9 cellular contexts compared by ENCODE assay signal in the genomic region with DNA sequence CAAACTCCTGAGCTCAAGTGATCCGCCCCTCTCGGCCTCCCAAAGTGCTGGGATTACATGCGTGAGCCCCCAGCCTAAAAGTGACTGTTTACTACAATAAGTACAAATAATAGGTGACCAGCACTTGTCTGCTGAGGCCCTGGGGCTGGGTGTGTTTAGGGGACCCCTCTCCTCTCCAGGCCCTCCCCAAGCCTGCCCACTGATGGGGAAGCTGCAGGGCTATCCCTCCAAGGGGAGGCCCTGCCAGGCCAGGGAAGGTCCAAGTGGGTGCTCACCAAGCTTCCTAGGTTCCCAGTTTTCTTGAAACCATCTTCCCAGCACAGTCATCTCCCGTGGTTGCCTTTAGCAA.
DNase-seq lines count a peak whose midpoint lies in the region; ATAC-seq, FAIRE-seq and TF ChIP-seq lines count a peak whose summit lies in the region.
"Had no signal": no experiment of that assay in that cellular context is flagged by ENCODE, and none has a peak within 500 bp of the region (broad histone marks: within the 10 kb centered on the region; RNA-seq: fewer than 3 reads in every experiment).

No MANE protein-coding gene starts in this region.

- H3K36me3 ChIP-seq in astrocyte (ENCODE audit: insufficient read depth, low read length), result no peaks in the 10 kb centered on the region

- no peaks in the 10 kb centered on the region for H3K9me3 Mint-ChIP-seq in IgD-negative memory B cell
- no peaks in the 10 kb centered on the region for H3K9me3 Mint-ChIP-seq in astrocyte (ENCODE audit: unreplicated experiment)
- no peaks in the 10 kb centered on the region for H3K9me3 Mint-ChIP-seq in natural killer cell
- no peaks in the 10 kb centered on the region for H3K9me3 Mint-ChIP-seq in endothelial cell (ENCODE audit: unreplicated experiment)

- H3K36me3 Mint-ChIP-seq in IgD-negative memory B cell, result no peaks in the 10 kb centered on the region
- H3K36me3 Mint-ChIP-seq in astrocyte (ENCODE audit: low read depth, unreplicated experiment), result no peaks in the 10 kb centered on the region
- H3K36me3 Mint-ChIP-seq in natural killer cell, result no peaks in the 10 kb centered on the region
- H3K36me3 Mint-ChIP-seq in endothelial cell (ENCODE audit: low read depth, unreplicated experiment), result no peaks in the 10 kb centered on the region

- no peak overlapping the region for H3K9ac ChIP-seq in astrocyte (ENCODE audit: low read length)

- peaks cover 9% of the 10 kb centered on the region for H3K4me1 ChIP-seq in astrocyte (ENCODE audit: insufficient read depth, low read length)

- H3K27ac Mint-ChIP-seq in IgD-negative memory B cell (peak overlapping the region; percentile 99), astrocyte (ENCODE audit: unreplicated experiment) (no peak overlapping the region), natural killer cell (peak overlapping the region; percentile 81 to 84), endothelial cell (ENCODE audit: unreplicated experiment) (no peak overlapping the region)

- no peaks in the 10 kb centered on the region for H3K9me3 ChIP-seq in astrocyte (ENCODE audit: insufficient read depth, low read depth, low read length)
- H3K9me3 ChIP-seq: testis had no signal

- ATAC-seq in natural killer cell (no peak), HG03095 (IDR thresholded peaks at IDR 0.05; ENCODE audit: unreplicated experiment) (no peak)

- H3K4me1 Mint-ChIP-seq in IgD-negative memory B cell (peaks cover 39 to 66% (median 65%) of the 10 kb centered on the region in 3 donors), astrocyte (ENCODE audit: low read depth, unreplicated experiment) (peaks cover 9% of the 10 kb centered on the region), natural killer cell (peaks cover 18 to 34% of the 10 kb centered on the region in 2 donors), endothelial cell (ENCODE audit: unreplicated experiment) (peaks cover 18% of the 10 kb centered on the region)

- H3K4me3 Mint-ChIP-seq in IgD-negative memory B cell (peak overlapping the region; percentile 92 to 98 (median 93)), astrocyte (ENCODE audit: unreplicated experiment) (peak overlapping the region; percentile 70), natural killer cell (peak overlapping the region; percentile 65), endothelial cell (ENCODE audit: unreplicated experiment) (no peak overlapping the region)

- TF ChIP-seq CTCF in C4-2B (conservative IDR thresholded peaks at IDR 0.05) (no peak), astrocyte (IDR thresholded peaks at IDR 0.05; ENCODE audit: insufficient read depth, low read depth, low read length) (no peak), natural killer cell (IDR thresholded peaks at IDR 0.05) (no peak), GM20000 (IDR thresholded peaks at IDR 0.05; ENCODE audit: extremely low read depth, missing control alignments) (no peak), GM13977 (IDR thresholded peaks at IDR 0.05; ENCODE audit: extremely low read depth, insufficient read depth, missing control alignments) (no peak), endothelial cell (IDR thresholded peaks at IDR 0.05; ENCODE audit: unreplicated experiment) (no peak)

- H4K20me1 ChIP-seq in astrocyte (ENCODE audit: insufficient read depth, low read length), result no peaks in the 10 kb centered on the region

- in situ Hi-C loops in GM13977 (cut with MboI; ENCODE audit: low pct_unique_long_range_greater_than_20kb, low sequenced_read_pairs, unreplicated experiment), result no loop called here

- H3K27ac ChIP-seq in C4-2B, result peak overlapping the region; percentile 96
- H3K27ac ChIP-seq in astrocyte (ENCODE audit: low read depth, low read length), result no peak overlapping the region

- no peak overlapping the region for H3K4me2 ChIP-seq in astrocyte (ENCODE audit: low read length)

- H3K27me3 ChIP-seq in astrocyte (ENCODE audit: insufficient read depth, low read length), result peaks cover 3% of the 10 kb centered on the region
- H3K27me3 ChIP-seq: testis had no signal

- no peak overlapping the region for H2AFZ ChIP-seq in astrocyte (ENCODE audit: low read depth, low read length)

- H3K79me2 ChIP-seq in astrocyte (ENCODE audit: insufficient read depth, low read length), result no peaks in the 10 kb centered on the region

- intact Hi-C loops in natural killer cell (cut with micrococcal nuclease), result loop anchor here (2.0 to 10.0 kb wide), 5 partner anchors 41 to 648 kb away; a partner anchor contains a TSS

- no peak for DNase-seq in astrocyte (ENCODE audit: low read depth)
- no peak for DNase-seq in natural killer cell
- no peak for DNase-seq in GM20000 (ENCODE audit: low spot score)
- no peak for DNase-seq in GM13977 (ENCODE audit: low spot score)
- no peak for DNase-seq in endothelial cell (ENCODE audit: low spot score)

- FAIRE-seq in astrocyte (lab: Jason Lieb, UNC), result no peak

- peaks cover 4% of the 10 kb centered on the region for H3K27me3 Mint-ChIP-seq in IgD-negative memory B cell
- peaks cover 26% of the 10 kb centered on the region for H3K27me3 Mint-ChIP-seq in astrocyte (ENCODE audit: low read depth, unreplicated experiment)
- H3K27me3 Mint-ChIP-seq in natural killer cell (ENCODE audit: low read depth in 2 of 2), result peaks cover 0 to 3% of the 10 kb centered on the region in 2 donors
- H3K27me3 Mint-ChIP-seq in endothelial cell (ENCODE audit: unreplicated experiment), result peaks cover 21% of the 10 kb centered on the region

- no peak overlapping the region for H3K4me3 ChIP-seq in astrocyte (ENCODE audit: insufficient read depth, low read depth, low read length)

Comparison
In these comparisons a context has a peak if more than half of its experiments do, and no peak if none do; other contexts are left out.
1. H3K27ac Mint-ChIP-seq: peak in IgD-negative memory B cell (3 of 3) and natural killer cell (2 of 2); none in astrocyte (single experiment) and endothelial cell (single experiment).